39 cellular contexts compared by ENCODE assay signal in the genomic region with DNA sequence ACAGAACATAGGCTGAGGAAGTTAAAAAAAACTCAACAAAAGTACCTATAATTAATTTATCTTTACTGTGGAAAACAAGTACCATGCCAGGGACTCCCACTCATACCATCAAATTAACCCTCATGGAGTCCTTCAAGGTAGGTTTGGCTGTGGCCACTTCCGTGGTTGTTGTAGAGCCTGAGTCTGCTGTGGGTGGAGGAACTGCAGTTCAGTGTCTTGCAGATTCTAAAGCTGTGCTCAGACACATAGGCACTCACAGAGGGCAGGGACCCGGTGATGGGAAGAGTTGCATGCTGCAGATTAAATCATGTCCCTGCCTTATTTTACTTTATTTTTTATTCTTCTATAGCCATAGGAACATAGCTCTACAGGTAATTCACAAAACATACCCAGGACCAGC.
"Had no signal": no experiment of that assay in that cellular context is flagged by ENCODE, and none has a peak within 500 bp of the region (broad histone marks: within the 10 kb centered on the region; RNA-seq: fewer than 3 reads in every experiment).

No MANE protein-coding gene starts in this region.

- DNase-seq: activated effector memory CD4-positive, alpha-beta T cell treated with anti-CD3 and anti-CD28 coated beads, Interleukin-2, amount 50 U/mL, for 16 hours; activated effector memory CD4-positive, alpha-beta T cell treated with Interleukin-2 at 50 U/mL for 16 hours; activated gamma-delta T cell; activated gamma-delta T cell treated with Interleukin-2 at 50 U/mL for 16 hours; activated naive CD4-positive, alpha-beta T cell; activated naive CD4-positive, alpha-beta T cell treated with anti-CD3 and anti-CD28 coated beads for 36 hours; activated naive CD4-positive, alpha-beta T cell treated with anti-CD3 and anti-CD28 coated beads, Interleukin-2, amount 10 ng/mL, durations not matched to agents 7 days and 5 days; activated naive CD4-positive, alpha-beta T cell treated with anti-CD3 and anti-CD28 coated beads, Interleukin-2, amount 50 U/mL, for 16 hours; activated naive CD4-positive, alpha-beta T cell treated with Interleukin-2 at 50 U/mL for 16 hours; activated naive CD8-positive, alpha-beta T cell treated with anti-CD3 and anti-CD28 coated beads for 36 hours; activated naive CD8-positive, alpha-beta T cell treated with anti-CD3 and anti-CD28 coated beads, Interleukin-2, amount 10 ng/mL, durations not matched to agents 7 days and 5 days; activated naive CD8-positive, alpha-beta T cell treated with anti-CD3 and anti-CD28 coated beads, Interleukin-2, amount 50 U/mL, for 24 hours; activated T-cell treated with anti-CD3 and anti-CD28 coated beads, Interleukin-2, amount 50 U/mL, for 24 hours; activated T-cell treated with anti-CD3 and anti-CD28 coated beads, Interleukin-2, amount 50 U/mL, for 4 hours; activated T-cell treated with anti-CD3 and anti-CD28 coated beads, Interleukin-2, amount 50 U/mL, for 48 hours; activated T-cell treated with anti-CD3 and anti-CD28 coated beads, Interleukin-2, amount 50 U/mL, for 72 hours; adrenal gland; amniotic stem cell; amygdala; anterior cingulate cortex; aorta; body of pancreas; brain microvascular endothelial cell; caudate nucleus; central memory CD4-positive, alpha-beta T cell; cerebellar nuclear complex had no signal

- H3K4me1 Mint-ChIP-seq: activated naive CD4-positive, alpha-beta T cell treated with anti-CD3 and anti-CD28 coated beads, Interleukin-2, amount 10 ng/mL, durations not matched to agents 7 days and 5 days; activated T-helper 17 cell treated with anti-CD3 and anti-CD28 coated beads, Interleukin-2, amount 50 U/mL, for 72 hours; central memory CD8-positive, alpha-beta T cell had no signal

- H3K36me3 Mint-ChIP-seq: activated naive CD4-positive, alpha-beta T cell treated with anti-CD3 and anti-CD28 coated beads, Interleukin-2, amount 10 ng/mL, durations not matched to agents 7 days and 5 days; activated naive CD4-positive, alpha-beta T cell treated with anti-CD3 and anti-CD28 coated beads, Interleukin-2, amount 50 U/mL, for 24 hours; activated naive CD4-positive, alpha-beta T cell treated with anti-CD3 and anti-CD28 coated beads, Interleukin-2, amount 50 U/mL, for 72 hours; activated naive CD8-positive, alpha-beta T cell treated with anti-CD3 and anti-CD28 coated beads for 36 hours; activated naive CD8-positive, alpha-beta T cell treated with anti-CD3 and anti-CD28 coated beads, Interleukin-2, amount 10 ng/mL, durations not matched to agents 7 days and 5 days; brain had no signal

- ATAC-seq: activated naive CD4-positive, alpha-beta T cell treated with anti-CD3 and anti-CD28 coated beads, Interleukin-2, amount 50 U/mL, for 72 hours; activated naive CD8-positive, alpha-beta T cell treated with anti-CD3 and anti-CD28 coated beads, Interleukin-2, amount 50 U/mL, for 24 hours; activated T-cell treated with anti-CD3 and anti-CD28 coated beads, Interleukin-2, amount 50 U/mL, for 4 hours; activated T-cell treated with anti-CD3 and anti-CD28 coated beads, Interleukin-2, amount 50 U/mL, for 72 hours; activated T-helper 17 cell treated with anti-CD3 and anti-CD28 coated beads, Interleukin-2, amount 50 U/mL, for 72 hours; body of pancreas had no signal

- H3K27ac ChIP-seq: adrenal gland, ascending aorta, body of pancreas, brain microvascular endothelial cell, breast epithelium, cardiac muscle cell had no signal

- H3K9me3 Mint-ChIP-seq: activated naive CD4-positive, alpha-beta T cell treated with anti-CD3 and anti-CD28 coated beads for 36 hours; activated naive CD4-positive, alpha-beta T cell treated with anti-CD3 and anti-CD28 coated beads, Interleukin-2, amount 10 ng/mL, durations not matched to agents 7 days and 5 days; activated naive CD4-positive, alpha-beta T cell treated with anti-CD3 and anti-CD28 coated beads, Interleukin-2, amount 50 U/mL, for 24 hours; activated naive CD8-positive, alpha-beta T cell treated with anti-CD3 and anti-CD28 coated beads for 36 hours; activated naive CD8-positive, alpha-beta T cell treated with anti-CD3 and anti-CD28 coated beads, Interleukin-2, amount 10 ng/mL, durations not matched to agents 7 days and 5 days; activated naive CD8-positive, alpha-beta T cell treated with anti-CD3 and anti-CD28 coated beads, Interleukin-2, amount 50 U/mL, for 24 hours; activated T-cell treated with anti-CD3 and anti-CD28 coated beads, Interleukin-2, amount 50 U/mL, for 24 hours; activated T-cell treated with anti-CD3 and anti-CD28 coated beads, Interleukin-2, amount 50 U/mL, for 4 hours; activated T-cell treated with anti-CD3 and anti-CD28 coated beads, Interleukin-2, amount 50 U/mL, for 72 hours; activated T-helper 1 cell treated with anti-CD3 and anti-CD28 coated beads, Interleukin-12 subunit alpha, Interleukin-12 subunit beta, Interleukin-2, Interleukin-4 antibody, amounts not matched to agents 30 ng/mL and 10 ng/mL and 1 ng/mL, durations not matched to agents 14 hours and 24 hours and 36 hours; activated T-helper 17 cell treated with anti-CD3 and anti-CD28 coated beads, Interleukin-2, amount 50 U/mL, for 72 hours; brain; central memory CD8-positive, alpha-beta T cell had no signal

- FAIRE-seq: astrocyte, bronchial epithelial cell had no signal

- H3K36me3 ChIP-seq: adrenal gland, ascending aorta, brain microvascular endothelial cell, breast epithelium, cardiac muscle cell had no signal

- H3K27ac Mint-ChIP-seq: activated naive CD4-positive, alpha-beta T cell treated with anti-CD3 and anti-CD28 coated beads for 36 hours; activated naive CD4-positive, alpha-beta T cell treated with anti-CD3 and anti-CD28 coated beads, Interleukin-2, amount 10 ng/mL, durations not matched to agents 7 days and 5 days; activated naive CD4-positive, alpha-beta T cell treated with anti-CD3 and anti-CD28 coated beads, Interleukin-2, amount 50 U/mL, for 24 hours; activated naive CD4-positive, alpha-beta T cell treated with anti-CD3 and anti-CD28 coated beads, Interleukin-2, amount 50 U/mL, for 72 hours; activated naive CD8-positive, alpha-beta T cell; activated naive CD8-positive, alpha-beta T cell treated with anti-CD3 and anti-CD28 coated beads for 36 hours; activated naive CD8-positive, alpha-beta T cell treated with anti-CD3 and anti-CD28 coated beads, Interleukin-2, amount 10 ng/mL, durations not matched to agents 7 days and 5 days; activated naive CD8-positive, alpha-beta T cell treated with anti-CD3 and anti-CD28 coated beads, Interleukin-2, amount 50 U/mL, for 24 hours; activated T-cell treated with anti-CD3 and anti-CD28 coated beads, Interleukin-2, amount 50 U/mL, for 24 hours; activated T-cell treated with anti-CD3 and anti-CD28 coated beads, Interleukin-2, amount 50 U/mL, for 72 hours; activated T-helper 1 cell treated with anti-CD3 and anti-CD28 coated beads, Interleukin-12 subunit alpha, Interleukin-12 subunit beta, Interleukin-2, Interleukin-4 antibody, amounts not matched to agents 30 ng/mL and 10 ng/mL and 1 ng/mL, durations not matched to agents 14 hours and 24 hours and 36 hours; activated T-helper 17 cell treated with anti-CD3 and anti-CD28 coated beads, Interleukin-2, amount 50 U/mL, for 72 hours; activated T-helper 2 cell treated with anti-CD3 and anti-CD28 coated beads, Interferon-gamma antibody, Interleukin-2, Interleukin-4, amounts not matched to agents 10 μg/mL and 5 μg/mL and 100 μg/mL, durations not matched to agents 14 hours and 24 hours and 36 hours; brain had no signal

- H3K4me3 ChIP-seq: adrenal gland, ascending aorta, body of pancreas, breast epithelium, cardiac muscle cell had no signal

- H3K27me3 ChIP-seq: adrenal gland, ascending aorta, body of pancreas, brain microvascular endothelial cell, breast epithelium, cardiac muscle cell had no signal

- H3K4me3 Mint-ChIP-seq: activated naive CD4-positive, alpha-beta T cell treated with anti-CD3 and anti-CD28 coated beads for 36 hours; activated naive CD4-positive, alpha-beta T cell treated with anti-CD3 and anti-CD28 coated beads, Interleukin-2, amount 10 ng/mL, durations not matched to agents 7 days and 5 days; activated naive CD4-positive, alpha-beta T cell treated with anti-CD3 and anti-CD28 coated beads, Interleukin-2, amount 50 U/mL, for 24 hours; activated naive CD8-positive, alpha-beta T cell; activated naive CD8-positive, alpha-beta T cell treated with anti-CD3 and anti-CD28 coated beads for 36 hours; activated naive CD8-positive, alpha-beta T cell treated with anti-CD3 and anti-CD28 coated beads, Interleukin-2, amount 10 ng/mL, durations not matched to agents 7 days and 5 days; activated naive CD8-positive, alpha-beta T cell treated with anti-CD3 and anti-CD28 coated beads, Interleukin-2, amount 50 U/mL, for 24 hours; activated T-cell treated with anti-CD3 and anti-CD28 coated beads, Interleukin-2, amount 50 U/mL, for 24 hours; activated T-cell treated with anti-CD3 and anti-CD28 coated beads, Interleukin-2, amount 50 U/mL, for 4 hours; activated T-cell treated with anti-CD3 and anti-CD28 coated beads, Interleukin-2, amount 50 U/mL, for 72 hours; activated T-helper 1 cell treated with anti-CD3 and anti-CD28 coated beads, Interleukin-12 subunit alpha, Interleukin-12 subunit beta, Interleukin-2, Interleukin-4 antibody, amounts not matched to agents 30 ng/mL and 10 ng/mL and 1 ng/mL, durations not matched to agents 14 hours and 24 hours and 36 hours; activated T-helper 17 cell treated with anti-CD3 and anti-CD28 coated beads, Interleukin-2, amount 50 U/mL, for 72 hours; brain; central memory CD8-positive, alpha-beta T cell had no signal

- H3K27me3 Mint-ChIP-seq: activated naive CD4-positive, alpha-beta T cell treated with anti-CD3 and anti-CD28 coated beads, Interleukin-2, amount 10 ng/mL, durations not matched to agents 7 days and 5 days; activated naive CD4-positive, alpha-beta T cell treated with anti-CD3 and anti-CD28 coated beads, Interleukin-2, amount 50 U/mL, for 24 hours; activated naive CD8-positive, alpha-beta T cell; activated naive CD8-positive, alpha-beta T cell treated with anti-CD3 and anti-CD28 coated beads for 36 hours; activated naive CD8-positive, alpha-beta T cell treated with anti-CD3 and anti-CD28 coated beads, Interleukin-2, amount 10 ng/mL, durations not matched to agents 7 days and 5 days; activated naive CD8-positive, alpha-beta T cell treated with anti-CD3 and anti-CD28 coated beads, Interleukin-2, amount 50 U/mL, for 24 hours; activated T-cell treated with anti-CD3 and anti-CD28 coated beads, Interleukin-2, amount 50 U/mL, for 24 hours; activated T-helper 17 cell treated with anti-CD3 and anti-CD28 coated beads, Interleukin-2, amount 50 U/mL, for 72 hours; central memory CD8-positive, alpha-beta T cell had no signal

- H3K4me1 ChIP-seq: adrenal gland, body of pancreas, breast epithelium had no signal

- H3K9me3 ChIP-seq: adrenal gland, ascending aorta, body of pancreas, breast epithelium had no signal
